ENCODE assay signal across 1 cellular context in genomic region chr6:37103169-37104039, GRCh38.
TF ChIP-seq lines count a peak whose summit lies in the region.

No MANE protein-coding gene starts in this region.

TF ChIP-seq in IMR-90, 13 proteins besides CTCF, POLR2A, EP300 and RAD21 (continued from another document):
- TF ChIP-seq CEBPB (IDR thresholded peaks at IDR 0.05; ENCODE audit: low read depth, low read length) (no peak), NFE2L2 (IDR thresholded peaks at IDR 0.05; ENCODE audit: low read depth, low read length) (no peak), FOS (IDR thresholded peaks at IDR 0.05; ENCODE audit: low read depth, low read length) (no peak), MAFK (IDR thresholded peaks at IDR 0.05; ENCODE audit: low read depth, low read length) (no peak), SMC3 (IDR thresholded peaks at IDR 0.05; ENCODE audit: low read depth, low read length) (no peak), MAZ (IDR thresholded peaks at IDR 0.05; ENCODE audit: borderline replicate concordance, low read depth, low read length) (no peak), MXI1 (IDR thresholded peaks at IDR 0.05; ENCODE audit: borderline replicate concordance, low read depth, low read length) (no peak), CHD1 (IDR thresholded peaks at IDR 0.05; ENCODE audit: low read depth, low read length) (no peak), RFX5 (IDR thresholded peaks at IDR 0.05; ENCODE audit: low read depth, low read length) (no peak)
- TF ChIP-seq, protein P1, sequence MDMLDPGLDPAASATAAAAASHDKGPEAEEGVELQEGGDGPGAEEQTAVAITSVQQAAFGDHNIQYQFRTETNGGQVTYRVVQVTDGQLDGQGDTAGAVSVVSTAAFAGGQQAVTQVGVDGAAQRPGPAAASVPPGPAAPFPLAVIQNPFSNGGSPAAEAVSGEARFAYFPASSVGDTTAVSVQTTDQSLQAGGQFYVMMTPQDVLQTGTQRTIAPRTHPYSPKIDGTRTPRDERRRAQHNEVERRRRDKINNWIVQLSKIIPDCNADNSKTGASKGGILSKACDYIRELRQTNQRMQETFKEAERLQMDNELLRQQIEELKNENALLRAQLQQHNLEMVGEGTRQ (IDR thresholded peaks at IDR 0.05; ENCODE audit: low read depth, low read length) = no peak
